In the genomic region with DNA sequence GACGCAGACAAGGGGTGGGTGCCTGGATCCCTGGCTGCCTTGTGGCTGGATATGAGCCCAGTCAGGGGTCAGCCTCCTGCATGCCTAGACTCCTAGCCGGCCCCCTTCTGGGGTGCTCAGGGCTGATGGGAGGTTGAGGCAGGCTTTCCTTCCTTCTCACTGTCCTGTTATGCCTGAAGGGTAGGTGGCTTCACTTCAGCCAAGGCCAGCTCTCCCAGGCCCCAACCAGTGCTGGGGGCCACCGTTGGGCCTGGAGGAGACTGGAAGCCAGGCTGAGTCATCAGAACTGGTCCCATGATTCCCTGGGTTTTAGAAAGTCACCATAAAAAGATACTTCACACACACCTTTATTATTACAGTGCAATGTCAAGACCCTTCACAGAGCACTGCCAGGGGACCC, we compare ENCODE assay signal across 21 cellular contexts. TPM values are rescaled to one million over a fixed set of nuclear protein-coding genes. Genes with fewer than 3 reads are reported as not detected.
"Had no signal": no experiment of that assay in that cellular context is flagged by ENCODE, and none has a peak within 500 bp of the region (broad histone marks: within the 10 kb centered on the region; RNA-seq: fewer than 3 reads in every experiment).

No MANE protein-coding gene starts in this region.

- H3K4me3 Mint-ChIP-seq: nephron; stimulated activated naive CD8-positive, alpha-beta T cell treated with anti-CD3 and anti-CD28 coated beads, Interleukin-15, amount 100 ng/mL, for 72 hours; T-helper 2 cell treated with Interferon-gamma antibody and Interleukin-4, amounts not matched to agents 5 μg/mL and 100 μg/mL, for 36 hours; type B pancreatic cell had no signal

- H3K27ac Mint-ChIP-seq: nephron; stimulated activated naive CD8-positive, alpha-beta T cell treated with anti-CD3 and anti-CD28 coated beads, Interleukin-15, amount 100 ng/mL, for 72 hours; T-helper 2 cell treated with Interferon-gamma antibody and Interleukin-4, amounts not matched to agents 5 μg/mL and 100 μg/mL, for 36 hours; type B pancreatic cell had no signal

- H3K4me3 ChIP-seq: cardiac muscle cell, dorsolateral prefrontal cortex, gastrocnemius medialis, heart left ventricle, left ventricle myocardium inferior, psoas muscle, right lobe of liver had no signal

- H3K27ac ChIP-seq: cardiac muscle cell, dorsolateral prefrontal cortex, gastrocnemius medialis, left ventricle myocardium inferior, psoas muscle, right lobe of liver had no signal

- H3K27me3 Mint-ChIP-seq: stimulated activated naive CD8-positive, alpha-beta T cell treated with anti-CD3 and anti-CD28 coated beads, Interleukin-15, amount 100 ng/mL, for 72 hours had no signal

- H3K9me3 ChIP-seq: gastrocnemius medialis, heart left ventricle, left ventricle myocardium inferior, psoas muscle, right lobe of liver had no signal

- H3K4me1 ChIP-seq: gastrocnemius medialis, psoas muscle, right lobe of liver had no signal

- DNase-seq: activated CD4-positive, alpha-beta T cell treated with anti-CD3 and anti-CD28 coated beads, Interleukin-2, amount 50 U/mL, for 1 hour; activated CD8-positive, alpha-beta memory T cell treated with anti-CD3 and anti-CD28 coated beads for 24 hours; activated effector memory CD4-positive, alpha-beta T cell treated with anti-CD3 and anti-CD28 coated beads, Interleukin-2, amount 50 U/mL, for 16 hours; erythroblast; gastrocnemius medialis; heart left ventricle; kidney; left ventricle myocardium inferior; mesenchymal stem cell; psoas muscle; right lobe of liver; stimulated activated CD4-positive, alpha-beta T cell treated with anti-CD3 and anti-CD28 coated beads, Interleukin-1b, Interleukin-23, amount 100 ng/mL, for 48 hours; stimulated activated naive CD8-positive, alpha-beta T cell treated with anti-CD3 and anti-CD28 coated beads, Interleukin-15, amount 100 ng/mL, for 72 hours had no signal

- H3K27me3 ChIP-seq: dorsolateral prefrontal cortex, gastrocnemius medialis, heart left ventricle, right lobe of liver had no signal

- ATAC-seq: activated naive CD4-positive, alpha-beta T cell treated with anti-CD3 and anti-CD28 coated beads, Interleukin-2, amount 50 U/mL, for 72 hours; gastrocnemius medialis; psoas muscle; right lobe of liver; stimulated activated naive CD8-positive, alpha-beta T cell treated with anti-CD3 and anti-CD28 coated beads, Interleukin-15, amount 100 ng/mL, for 72 hours had no signal

- H3K36me3 Mint-ChIP-seq: activated naive CD4-positive, alpha-beta T cell treated with anti-CD3 and anti-CD28 coated beads, Interleukin-2, amount 50 U/mL, for 72 hours; type B pancreatic cell had no signal

- H3K9me3 Mint-ChIP-seq: activated naive CD4-positive, alpha-beta T cell treated with anti-CD3 and anti-CD28 coated beads, Interleukin-2, amount 50 U/mL, for 72 hours; nephron; stimulated activated naive CD8-positive, alpha-beta T cell treated with anti-CD3 and anti-CD28 coated beads, Interleukin-15, amount 100 ng/mL, for 72 hours; T-helper 2 cell treated with Interferon-gamma antibody and Interleukin-4, amounts not matched to agents 5 μg/mL and 100 μg/mL, for 36 hours; type B pancreatic cell had no signal

- H3K36me3 ChIP-seq: cardiac muscle cell, gastrocnemius medialis, right lobe of liver had no signal

RNA-seq across cellular contexts. Expression of gene POU5F1, which starts 2.9 kb away (rescaled TPM):
- total RNA-seq: gastrocnemius medialis, temporal lobe had no signal

RNA-seq across cellular contexts. Expression of gene PSORS1C2, which starts 34.5 kb away (rescaled TPM):
- total RNA-seq: activated naive CD4-positive, alpha-beta T cell treated with anti-CD3 and anti-CD28 coated beads, Interleukin-2, amount 50 U/mL, for 72 hours; cardiac muscle cell; dorsolateral prefrontal cortex; gastrocnemius medialis; heart left ventricle; kidney; left ventricle myocardium inferior; omental fat pad; psoas muscle; right lobe of liver; temporal lobe had no signal

RNA-seq across cellular contexts. Expression of gene CDSN, which starts 53.2 kb away (rescaled TPM):
- total RNA-seq: activated naive CD4-positive, alpha-beta T cell treated with anti-CD3 and anti-CD28 coated beads, Interleukin-2, amount 50 U/mL, for 72 hours; cardiac muscle cell; dorsolateral prefrontal cortex; gastrocnemius medialis; left ventricle myocardium inferior; omental fat pad; psoas muscle; right lobe of liver; temporal lobe had no signal
